Comparison of ENCODE assay signal across 7 cellular contexts in genomic region chrX:120042247-120042646, GRCh38.
ATAC-seq lines count a peak whose summit lies in the region.

No MANE protein-coding gene starts in this region.

- peak; percentile 82 for ATAC-seq in GM18511 (IDR thresholded peaks at IDR 0.05; ENCODE audit: unreplicated experiment)
- peak; percentile 80 for ATAC-seq in GM19043 (IDR thresholded peaks at IDR 0.05; ENCODE audit: low read depth, unreplicated experiment)
- ATAC-seq in GM21367 (IDR thresholded peaks at IDR 0.05; ENCODE audit: unreplicated experiment): peak; percentile 91
- ATAC-seq in GM21723 (IDR thresholded peaks at IDR 0.05; ENCODE audit: unreplicated experiment): peak; percentile 87
- peak; percentile 57 for ATAC-seq in HG02840 (IDR thresholded peaks at IDR 0.05; ENCODE audit: low FRiP score, unreplicated experiment)
- ATAC-seq in HG03095 (IDR thresholded peaks at IDR 0.05; ENCODE audit: unreplicated experiment): peak; percentile 90
- peak; percentile 83 for ATAC-seq in HG03521 (IDR thresholded peaks at IDR 0.05; ENCODE audit: unreplicated experiment)

Comparison
In these comparisons a context has a peak if more than half of its experiments do, and no peak if none do; other contexts are left out.
1. Peak in every context shown above with its lines: ATAC-seq.